ENCODE assay signal across 21 cellular contexts in the genomic region with DNA sequence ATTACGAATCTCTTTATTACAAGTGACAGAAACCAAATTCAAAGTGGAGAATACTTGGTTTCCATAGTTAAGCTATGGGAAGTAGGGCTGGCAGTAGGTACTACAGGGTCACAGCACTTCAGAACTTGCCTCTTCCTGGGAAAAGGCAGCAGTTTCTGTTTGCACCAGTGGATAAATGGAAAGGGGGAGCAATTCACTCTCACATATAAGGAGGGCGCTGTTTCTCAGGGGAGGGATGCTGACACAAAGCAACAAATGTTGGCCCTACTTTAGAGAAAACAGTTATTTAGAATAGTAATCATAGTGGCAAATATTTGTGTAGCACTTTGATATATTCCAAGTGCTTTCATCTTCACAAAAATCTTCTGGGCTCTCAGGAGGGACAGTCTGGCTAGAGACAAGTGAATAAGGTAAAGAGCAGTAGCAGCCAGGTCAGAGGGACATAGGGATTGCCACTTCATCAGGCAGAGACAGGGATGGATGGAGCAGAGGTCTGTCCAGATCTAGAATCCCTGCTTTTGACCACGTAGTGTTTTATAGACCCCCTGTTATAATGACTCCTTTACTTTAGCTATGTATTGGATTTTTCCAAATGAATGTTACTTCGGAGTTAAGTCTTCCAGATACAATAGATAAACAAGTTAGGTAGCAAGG.
"Had no signal": no experiment of that assay in that cellular context is flagged by ENCODE, and none has a peak within 500 bp of the region (broad histone marks: within the 10 kb centered on the region; RNA-seq: fewer than 3 reads in every experiment).

No MANE protein-coding gene starts in this region.

- H3K27ac ChIP-seq: psoas muscle, right atrium auricular region, upper lobe of right lung had no signal

- H3K9me3 Mint-ChIP-seq: activated B cell treated with CpG ODN at 0.5 μM for 24 hours; activated naive CD4-positive, alpha-beta T cell treated with anti-CD3 and anti-CD28 coated beads for 36 hours; activated T-cell treated with anti-CD3 and anti-CD28 coated beads, Interleukin-2, amount 50 U/mL, for 4 hours; naive thymus-derived CD8-positive, alpha-beta T cell had no signal

- H3K27me3 ChIP-seq: right atrium auricular region, upper lobe of right lung had no signal

- H3K36me3 ChIP-seq: right atrium auricular region, upper lobe of right lung had no signal

- H3K9me3 ChIP-seq: psoas muscle, right atrium auricular region, upper lobe of right lung had no signal

- H3K27ac Mint-ChIP-seq: activated B cell treated with CpG ODN at 0.5 μM for 24 hours; activated CD4-positive, alpha-beta T cell treated with anti-CD3 and anti-CD28 coated beads for 36 hours; activated naive CD4-positive, alpha-beta T cell treated with anti-CD3 and anti-CD28 coated beads for 36 hours; dendritic cell treated with granulocyte-macrophage colony-stimulating factor and Interleukin-4, amounts not matched to agents 40 ng/mL and 50 ng/mL, for 4 days; naive thymus-derived CD8-positive, alpha-beta T cell had no signal

- ATAC-seq: activated CD4-positive, alpha-beta T cell treated with anti-CD3 and anti-CD28 coated beads for 36 hours; activated T-cell treated with anti-CD3 and anti-CD28 coated beads, Interleukin-2, amount 50 U/mL, for 4 hours; esophagus mucosa; left lobe of liver; naive thymus-derived CD8-positive, alpha-beta T cell; psoas muscle; stimulated activated naive CD8-positive, alpha-beta T cell treated with anti-CD3 and anti-CD28 coated beads, Interleukin-15, Interleukin-2, amounts not matched to agents 100 U/mL and 50 U/mL, for 24 hours; upper lobe of right lung had no signal

- H3K27me3 Mint-ChIP-seq: activated B cell treated with CpG ODN at 0.5 μM for 24 hours; dendritic cell treated with granulocyte-macrophage colony-stimulating factor and Interleukin-4, amounts not matched to agents 40 ng/mL and 50 ng/mL, for 4 days had no signal

- DNase-seq: activated B cell treated with CpG ODN at 0.5 μM for 24 hours; activated CD4-positive, alpha-beta T cell treated with anti-CD3 and anti-CD28 coated beads for 36 hours; activated CD4-positive, alpha-beta T cell treated with anti-CD3 and anti-CD28 coated beads, Interleukin-2, amount 50 U/mL, for 48 hours; activated CD8-positive, alpha-beta memory T cell treated with anti-CD3 and anti-CD28 coated beads, Interleukin-2, amount 50 U/mL, for 48 hours; activated naive CD4-positive, alpha-beta T cell treated with anti-CD3 and anti-CD28 coated beads for 36 hours; activated T-cell treated with anti-CD3 and anti-CD28 coated beads, Interleukin-2, amount 50 U/mL, for 4 hours; amygdala; effector CD4-positive, alpha-beta T cell; glutamatergic neuron; hippocampal formation; naive thymus-derived CD8-positive, alpha-beta T cell; psoas muscle; stimulated activated CD4-positive, alpha-beta T cell treated with anti-CD3 and anti-CD28 coated beads, Interleukin-4, amount 100 ng/mL, for 24 hours; stimulated activated naive CD8-positive, alpha-beta T cell treated with anti-CD3 and anti-CD28 coated beads, Interleukin-15, Interleukin-2, amounts not matched to agents 100 U/mL and 50 U/mL, for 24 hours; T-helper 9 cell; upper lobe of right lung had no signal

- H3K4me1 Mint-ChIP-seq: activated B cell treated with CpG ODN at 0.5 μM for 24 hours; activated CD4-positive, alpha-beta T cell treated with anti-CD3 and anti-CD28 coated beads for 36 hours had no signal

- H3K36me3 Mint-ChIP-seq: naive thymus-derived CD8-positive, alpha-beta T cell had no signal

- H3K4me3 Mint-ChIP-seq: activated B cell treated with CpG ODN at 0.5 μM for 24 hours; activated CD4-positive, alpha-beta T cell treated with anti-CD3 and anti-CD28 coated beads for 36 hours; activated naive CD4-positive, alpha-beta T cell treated with anti-CD3 and anti-CD28 coated beads for 36 hours; activated T-cell treated with anti-CD3 and anti-CD28 coated beads, Interleukin-2, amount 50 U/mL, for 4 hours; dendritic cell treated with granulocyte-macrophage colony-stimulating factor and Interleukin-4, amounts not matched to agents 40 ng/mL and 50 ng/mL, for 4 days; naive thymus-derived CD8-positive, alpha-beta T cell had no signal

- H3K4me1 ChIP-seq: psoas muscle, right atrium auricular region, upper lobe of right lung had no signal

- H3K4me3 ChIP-seq: lung, psoas muscle, right atrium auricular region, upper lobe of right lung had no signal
